8 cellular contexts compared by ENCODE assay signal in genomic region chr14:97978336-97978735, GRCh38.
DNase-seq lines count a peak whose midpoint lies in the region; ATAC-seq and TF ChIP-seq lines count a peak whose summit lies in the region.

No MANE protein-coding gene starts in this region.

- H3K4me3 Mint-ChIP-seq in natural killer cell = peak overlapping the region; percentile 29

- DNase-seq in G401 (ENCODE audit: low spot score) (peak; percentile 88), NCI-H526 treated with DMSO at 0.1 percent for 48 hours (lab: John Stamatoyannopoulos, UW) (peak; percentile 76), activated T-cell treated with anti-CD3 and anti-CD28 coated beads for 4 hours (peak; percentile 68), natural killer cell (no peak)
- peak; percentile 69 to 70 for DNase-seq in stimulated activated CD8-positive, alpha-beta memory T cell treated with anti-CD3 and anti-CD28 coated beads, Interleukin-7, amount 100 ng/mL, for 4 hours (ENCODE audit: low read depth in 2 of 2)

- TF ChIP-seq CTCF in natural killer cell (IDR thresholded peaks at IDR 0.05) = no peak

- intact Hi-C loops in natural killer cell (cut with micrococcal nuclease) = loop anchor here (2.0 kb wide), 1 partner anchor 1288 kb away; no protein-coding TSS in a partner anchor

- peaks cover 8 to 16% of the 10 kb centered on the region in 2 donors for H3K27me3 Mint-ChIP-seq in natural killer cell (ENCODE audit: low read depth in 2 of 2)

- H3K36me3 Mint-ChIP-seq in natural killer cell = no peaks in the 10 kb centered on the region

- in situ Hi-C loops in G401 (cut with HindIII; ENCODE audit: low sequenced_read_pairs) = no loop called here

- H3K4me1 Mint-ChIP-seq in natural killer cell = no peaks in the 10 kb centered on the region

- ATAC-seq in esophagus mucosa (peak; percentile 91), natural killer cell (peak; percentile 52 to 82 (median 54)), GM19463 (IDR thresholded peaks at IDR 0.05; ENCODE audit: unreplicated experiment) (no peak), GM19455 (IDR thresholded peaks at IDR 0.05; ENCODE audit: unreplicated experiment) (no peak)

- no peak overlapping the region for H3K27ac Mint-ChIP-seq in natural killer cell

- no peaks in the 10 kb centered on the region for H3K9me3 Mint-ChIP-seq in natural killer cell

Comparison
In these comparisons a context has a peak if more than half of its experiments do, and no peak if none do; other contexts are left out.
1. ATAC-seq: peak in esophagus mucosa (single experiment) and natural killer cell (3 of 3); none in GM19463 (single experiment) and GM19455 (single experiment).